19 cellular contexts compared by ENCODE assay signal in the genomic region with DNA sequence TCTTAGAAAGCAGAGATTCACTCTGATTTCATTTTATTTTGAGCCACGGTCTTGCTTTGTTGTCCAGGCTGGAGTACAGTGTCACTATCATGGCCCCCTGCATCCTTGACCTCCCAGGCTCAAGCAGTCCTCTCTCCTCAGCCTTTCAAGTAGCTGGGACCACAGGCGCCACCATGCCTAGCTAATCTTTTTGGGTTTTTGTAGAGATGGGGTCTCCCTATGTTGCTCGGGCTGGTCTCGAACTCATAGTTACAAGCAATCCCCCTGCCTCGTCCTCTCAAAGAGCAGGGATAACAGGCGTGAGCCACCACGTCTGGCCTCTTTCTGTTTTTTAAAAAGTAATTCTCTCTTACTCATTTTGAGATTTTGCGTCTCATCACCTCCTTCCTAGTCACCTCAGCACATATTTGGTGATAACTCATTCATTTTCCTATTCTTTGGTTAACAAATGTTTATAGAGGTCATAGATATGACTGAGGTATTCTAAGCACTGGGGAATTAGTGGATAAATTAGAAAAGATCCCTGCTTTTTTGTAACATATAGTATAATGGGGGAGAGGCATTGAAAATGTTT. TPM values are rescaled to one million over a fixed set of nuclear protein-coding genes. Genes with fewer than 3 reads are reported as not detected.
DNase-seq lines count a peak whose midpoint lies in the region; ATAC-seq and FAIRE-seq lines count a peak whose summit lies in the region.
"Had no signal": no experiment of that assay in that cellular context is flagged by ENCODE, and none has a peak within 500 bp of the region (broad histone marks: within the 10 kb centered on the region; RNA-seq: fewer than 3 reads in every experiment).

No MANE protein-coding gene starts in this region.

- peak; percentile 18 for FAIRE-seq in GM18507 (lab: Jason Lieb, UNC)
- FAIRE-seq: GM19239, K562 had no signal

- POLR2A ChIA-PET in activated CD4-positive, alpha-beta T cell treated with anti-CD3 and anti-CD28 coated beads for 36 hours (lab: Charles Lee): interaction anchor here (0.7 kb wide), 1 partner anchor 61 kb away, joined by 3 read pairs; no protein-coding TSS in a partner anchor
- POLR2A ChIA-PET in activated CD4-positive, alpha-beta T cell treated with anti-CD3 and anti-CD28 coated beads, Interleukin-2, amount 10 ng/mL, durations not matched to agents 7 days and 5 days (lab: Charles Lee): no interaction called here

- peaks cover 45% of the 10 kb centered on the region for H3K4me1 Mint-ChIP-seq in activated CD4-positive, alpha-beta T cell treated with anti-CD3 and anti-CD28 coated beads for 36 hours
- peaks cover 32% of the 10 kb centered on the region for H3K4me1 Mint-ChIP-seq in activated CD4-positive, alpha-beta T cell treated with anti-CD3 and anti-CD28 coated beads, Interleukin-2, amount 10 ng/mL, durations not matched to agents 7 days and 5 days
- peaks cover 61% of the 10 kb centered on the region for H3K4me1 Mint-ChIP-seq in activated T-cell treated with anti-CD3 and anti-CD28 coated beads, Interleukin-2, amount 50 U/mL, for 72 hours (ENCODE audit: low read depth)

- H3K4me3 Mint-ChIP-seq in activated CD4-positive, alpha-beta T cell treated with anti-CD3 and anti-CD28 coated beads for 36 hours: no peak overlapping the region
- H3K4me3 Mint-ChIP-seq in activated CD4-positive, alpha-beta T cell treated with anti-CD3 and anti-CD28 coated beads, Interleukin-2, amount 10 ng/mL, durations not matched to agents 7 days and 5 days: no peak overlapping the region
- peak overlapping the region; percentile 27 to 74 for H3K4me3 Mint-ChIP-seq in activated T-cell treated with anti-CD3 and anti-CD28 coated beads, Interleukin-2, amount 50 U/mL, for 72 hours
- H3K4me3 Mint-ChIP-seq: B cell; CD4-positive, alpha-beta T cell; HFFc6 had no signal

- CTCF ChIA-PET in activated CD4-positive, alpha-beta T cell treated with anti-CD3 and anti-CD28 coated beads for 36 hours (lab: Charles Lee): interaction anchor here (1.0 to 1.9 kb wide), 2 partner anchors 9 to 11 kb away, joined by 4 to 6 read pairs; a partner anchor contains a TSS
- CTCF ChIA-PET in activated CD4-positive, alpha-beta T cell treated with anti-CD3 and anti-CD28 coated beads, Interleukin-2, amount 10 ng/mL, durations not matched to agents 7 days and 5 days (lab: Charles Lee): interaction anchor here (0.9 to 6.0 kb wide), 2 partner anchors 9 to 44 kb away, joined by 3 to 38 read pairs; a partner anchor contains a TSS

- intact Hi-C loops in activated CD4-positive, alpha-beta T cell treated with anti-CD3 and anti-CD28 coated beads for 36 hours (cut with DNase I, micrococcal nuclease): loop anchor here (2.0 kb wide), 2 partner anchors 413 to 415 kb away; no protein-coding TSS in a partner anchor

- H3K36me3 Mint-ChIP-seq in activated CD4-positive, alpha-beta T cell treated with anti-CD3 and anti-CD28 coated beads for 36 hours (ENCODE audit: low read depth): no peaks in the 10 kb centered on the region
- no peaks in the 10 kb centered on the region for H3K36me3 Mint-ChIP-seq in activated CD4-positive, alpha-beta T cell treated with anti-CD3 and anti-CD28 coated beads, Interleukin-2, amount 10 ng/mL, durations not matched to agents 7 days and 5 days (ENCODE audit: low read depth)
- no peaks in the 10 kb centered on the region for H3K36me3 Mint-ChIP-seq in activated T-cell treated with anti-CD3 and anti-CD28 coated beads, Interleukin-2, amount 50 U/mL, for 72 hours (ENCODE audit: insufficient read depth in 2 of 2)

- H3K9me3 Mint-ChIP-seq in activated CD4-positive, alpha-beta T cell treated with anti-CD3 and anti-CD28 coated beads for 36 hours (ENCODE audit: low read depth): no peaks in the 10 kb centered on the region
- H3K9me3 Mint-ChIP-seq in activated CD4-positive, alpha-beta T cell treated with anti-CD3 and anti-CD28 coated beads, Interleukin-2, amount 10 ng/mL, durations not matched to agents 7 days and 5 days: no peaks in the 10 kb centered on the region
- H3K9me3 Mint-ChIP-seq in activated T-cell treated with anti-CD3 and anti-CD28 coated beads, Interleukin-2, amount 50 U/mL, for 72 hours: no peaks in the 10 kb centered on the region
- H3K9me3 Mint-ChIP-seq: CD4-positive, alpha-beta T cell; HFFc6 had no signal

- H3K27me3 Mint-ChIP-seq in activated CD4-positive, alpha-beta T cell treated with anti-CD3 and anti-CD28 coated beads for 36 hours: no peaks in the 10 kb centered on the region
- no peaks in the 10 kb centered on the region for H3K27me3 Mint-ChIP-seq in activated CD4-positive, alpha-beta T cell treated with anti-CD3 and anti-CD28 coated beads, Interleukin-2, amount 10 ng/mL, durations not matched to agents 7 days and 5 days
- no peaks in the 10 kb centered on the region for H3K27me3 Mint-ChIP-seq in activated T-cell treated with anti-CD3 and anti-CD28 coated beads, Interleukin-2, amount 50 U/mL, for 72 hours (ENCODE audit: low read depth)
- H3K27me3 Mint-ChIP-seq: B cell; CD4-positive, alpha-beta T cell had no signal

- peak overlapping the region; percentile 87 for H3K27ac Mint-ChIP-seq in activated CD4-positive, alpha-beta T cell treated with anti-CD3 and anti-CD28 coated beads for 36 hours
- H3K27ac Mint-ChIP-seq in activated CD4-positive, alpha-beta T cell treated with anti-CD3 and anti-CD28 coated beads, Interleukin-2, amount 10 ng/mL, durations not matched to agents 7 days and 5 days: no peak overlapping the region
- H3K27ac Mint-ChIP-seq in activated T-cell treated with anti-CD3 and anti-CD28 coated beads, Interleukin-2, amount 50 U/mL, for 72 hours: peak overlapping the region; percentile 67
- H3K27ac Mint-ChIP-seq: B cell; CD4-positive, alpha-beta T cell; HFFc6 had no signal

- DNase-seq in activated CD4-positive, alpha-beta T cell treated with anti-CD3 and anti-CD28 coated beads for 36 hours: peak; percentile 45
- DNase-seq in activated CD4-positive, alpha-beta T cell treated with anti-CD3 and anti-CD28 coated beads, Interleukin-2, amount 10 ng/mL, durations not matched to agents 7 days and 5 days: no peak
- DNase-seq in activated T-cell treated with anti-CD3 and anti-CD28 coated beads, Interleukin-2, amount 50 U/mL, for 48 hours: peak; percentile 50 to 54
- DNase-seq in activated T-cell treated with anti-CD3 and anti-CD28 coated beads for 4 hours: no peak
- DNase-seq in GM18507 (ENCODE audit: extremely low spot score, insufficient read length, low read depth): no peak
- DNase-seq in activated T-cell treated with anti-CD3 and anti-CD28 coated beads, Interleukin-2, amount 50 U/mL, for 72 hours: peak in 1 of 2 donors; percentile 34
- no peak for DNase-seq in GM19240 (ENCODE audit: insufficient read length, low spot score)
- no peak for DNase-seq in cortex of kidney (lab: John Stamatoyannopoulos, UW)
- DNase-seq: CD4-positive, alpha-beta T cell; EL; HFFc6; NCI-H187; NCI-H446; NCI-H69; NK-92 treated with Interleukin-12 subunit alpha and Interleukin-12 subunit beta, amount 100 ng/mL, for 24 hours; OCI-M1 had no signal

- ATAC-seq in activated CD4-positive, alpha-beta T cell treated with anti-CD3 and anti-CD28 coated beads for 36 hours: peak; percentile 41
- ATAC-seq in activated T-cell treated with anti-CD3 and anti-CD28 coated beads, Interleukin-2, amount 50 U/mL, for 72 hours (replicated peaks in 1 of 2): peak; percentile 37 to 50
- ATAC-seq: K562 had no signal

RNA-seq across cellular contexts. Expression of a gene that starts 10.8 kb away (rescaled TPM):
- total RNA-seq in activated CD4-positive, alpha-beta T cell treated with anti-CD3 and anti-CD28 coated beads for 36 hours: 100 to 1,000 TPM in 1 of 2 experiments, 10 to 100 TPM in 1; 94.0 to 101 TPM
- 100 to 1,000 TPM; 116 to 122 TPM for total RNA-seq in activated CD4-positive, alpha-beta T cell treated with anti-CD3 and anti-CD28 coated beads, Interleukin-2, amount 10 ng/mL, durations not matched to agents 7 days and 5 days
- 100 to 1,000 TPM; 113 to 138 TPM for total RNA-seq in activated T-cell treated with anti-CD3 and anti-CD28 coated beads, Interleukin-2, amount 50 U/mL, for 72 hours

RNA-seq across cellular contexts. Expression of a gene that starts 43.8 kb away (rescaled TPM):
- total RNA-seq in activated CD4-positive, alpha-beta T cell treated with anti-CD3 and anti-CD28 coated beads for 36 hours: 10 to 100 TPM; 44.3 to 50.4 TPM
- 10 to 100 TPM; 75.1 to 80.3 TPM for total RNA-seq in activated CD4-positive, alpha-beta T cell treated with anti-CD3 and anti-CD28 coated beads, Interleukin-2, amount 10 ng/mL, durations not matched to agents 7 days and 5 days
- total RNA-seq in activated T-cell treated with anti-CD3 and anti-CD28 coated beads, Interleukin-2, amount 50 U/mL, for 72 hours: 10 to 100 TPM; 51.0 to 63.8 TPM

Comparison
In these comparisons a context has a peak if more than half of its experiments do, and no peak if none do; other contexts are left out.
1. DNase-seq: peak in activated CD4-positive, alpha-beta T cell treated with anti-CD3 and anti-CD28 coated beads for 36 hours (single experiment) and activated T-cell treated with anti-CD3 and anti-CD28 coated beads, Interleukin-2, amount 50 U/mL, for 48 hours (2 of 2); none in activated CD4-positive, alpha-beta T cell treated with anti-CD3 and anti-CD28 coated beads, Interleukin-2, amount 10 ng/mL, durations not matched to agents 7 days and 5 days (single experiment), activated T-cell treated with anti-CD3 and anti-CD28 coated beads for 4 hours (single experiment), GM18507 (single experiment), GM19240 (single experiment) and cortex of kidney (single experiment).
2. H3K4me3 Mint-ChIP-seq: peak in activated T-cell treated with anti-CD3 and anti-CD28 coated beads, Interleukin-2, amount 50 U/mL, for 72 hours (2 of 2); none in activated CD4-positive, alpha-beta T cell treated with anti-CD3 and anti-CD28 coated beads for 36 hours (single experiment) and activated CD4-positive, alpha-beta T cell treated with anti-CD3 and anti-CD28 coated beads, Interleukin-2, amount 10 ng/mL, durations not matched to agents 7 days and 5 days (single experiment).